ENCODE assay signal across 11 cellular contexts in the genomic region with DNA sequence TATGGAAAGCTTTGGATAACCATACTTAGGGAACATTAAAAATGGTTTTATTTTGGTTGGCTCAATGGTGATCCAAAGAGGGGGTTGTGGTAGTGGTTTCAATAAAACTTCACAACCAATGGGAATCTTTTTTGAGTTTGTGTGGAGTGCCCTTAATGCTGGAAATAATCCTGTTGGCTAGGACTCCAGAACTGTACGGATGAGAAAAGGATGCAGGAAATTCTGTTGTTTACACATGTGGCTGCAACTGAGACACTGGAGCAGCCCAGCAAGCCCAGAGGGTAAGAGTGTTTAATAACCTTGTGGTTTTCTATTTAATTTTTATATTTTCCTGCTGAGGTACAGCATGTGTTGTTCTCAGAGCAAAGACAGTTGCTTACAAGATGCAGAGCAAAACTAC. TPM values are rescaled to one million over a fixed set of nuclear protein-coding genes. Genes with fewer than 3 reads are reported as not detected.
A peak's percentile ranks its signal among the peaks of the same experiment; 100 is the strongest.
DNase-seq lines count a peak whose midpoint lies in the region; FAIRE-seq and TF ChIP-seq lines count a peak whose summit lies in the region.
"Had no signal": no experiment of that assay in that cellular context is flagged by ENCODE, and none has a peak within 500 bp of the region (broad histone marks: within the 10 kb centered on the region; RNA-seq: fewer than 3 reads in every experiment).

Gene CCDC102B (plus strand): TSS at position 180 of the 400 bp plus-strand sequence. CDS start 38,684 bp downstream, outside the sequence.

- H3K23ac ChIP-seq in H9 (ENCODE audit: insufficient read length, low read depth, low read length) = no peak within 1 kb of the TSS

- H2BK15ac ChIP-seq in H9 (ENCODE audit: low read depth, low read length) = no peak within 1 kb of the TSS

- no peak within 1 kb of the TSS for H4K8ac ChIP-seq in H9 (replicated peaks; ENCODE audit: insufficient read length, low read depth, low read length)

- H3K27ac ChIP-seq in osteoblast (ENCODE audit: low read depth, low read length) = peak within 1 kb of the TSS; percentile 79
- no peak within 1 kb of the TSS for H3K27ac ChIP-seq in H9 (ENCODE audit: insufficient read length, low read depth, low read length)
- H3K27ac ChIP-seq: neutrophil had no signal

- no peak within 1 kb of the TSS for H2BK120ac ChIP-seq in H9 (ENCODE audit: low read depth, low read length, poor library complexity, severe bottlenecking)

- H3T11ph ChIP-seq in H9 (ENCODE audit: low read length) = no peak within 1 kb of the TSS

- no peak within 1 kb of the TSS for H3K14ac ChIP-seq in H9 (ENCODE audit: insufficient read depth, low read length)

- H3K79me2 ChIP-seq in osteoblast (ENCODE audit: insufficient read depth, low read length) (no peaks in the 10 kb centered on the region), H9 (ENCODE audit: insufficient read depth, low read length) (no peaks in the 10 kb centered on the region)

- no peaks in the 10 kb centered on the region for H3K36me3 Mint-ChIP-seq in H9 (ENCODE audit: insufficient read depth in 1 of 3, low read depth in 3 of 3)

- H3K9me3 Mint-ChIP-seq in H9 = no peaks in the 10 kb centered on the region

- no peaks in the 10 kb centered on the region for H3K79me1 ChIP-seq in H9 (ENCODE audit: insufficient read depth, low read depth, low read length, poor library complexity, severe bottlenecking)

- H3K4me1 ChIP-seq in osteoblast (ENCODE audit: insufficient read depth, low read length) (peaks cover 34% of the 10 kb centered on the region), H9 (ENCODE audit: insufficient read depth, low read length) (no peaks in the 10 kb centered on the region; the same call in 1 of the 2 replicates)

- CTCF ChIA-PET in BJ (lab: Yijun Ruan, JAX) = interaction anchor here (0.6 kb wide), 1 partner anchor 16 kb away, joined by 3 read pairs; no protein-coding TSS in a partner anchor

- H3K4me3 Mint-ChIP-seq in H9 = no peak within 1 kb of the TSS

- no peak within 1 kb of the TSS for H2BK20ac ChIP-seq in H9 (ENCODE audit: low read depth, low read length, poor library complexity, severe bottlenecking)

- no peaks in the 10 kb centered on the region for H3K27me3 Mint-ChIP-seq in H9 (ENCODE audit: low read depth)

- H3K9me3 ChIP-seq in osteoblast (ENCODE audit: low read depth, low read length) (no peaks in the 10 kb centered on the region), H9 (ENCODE audit: control insufficient read depth, low read depth, low read length) (no peaks in the 10 kb centered on the region)
- H3K9me3 ChIP-seq: neutrophil had no signal

- H3K4ac ChIP-seq in H9 (ENCODE audit: low read depth, low read length) = no peak within 1 kb of the TSS

- no peak within 1 kb of the TSS for H2AK5ac ChIP-seq in H9 (ENCODE audit: insufficient read length, low read length)

- peaks cover 10 to 13% of the 10 kb centered on the region in 2 experiments for H3K4me1 Mint-ChIP-seq in H9

- H2BK5ac ChIP-seq in H9 (ENCODE audit: insufficient read length, low read length) = no peak within 1 kb of the TSS

- DNase-seq in BJ (ENCODE audit: low read depth) = peak; percentile 94
- DNase-seq in NCI-H1092 treated with DMSO at 0.1 percent for 48 hours (lab: John Stamatoyannopoulos, UW) = peak; percentile 87
- no peak for DNase-seq in osteoblast (ENCODE audit: insufficient read length, low spot score, missing footprints)
- no peak for DNase-seq in H9
- DNase-seq in stimulated activated CD4-positive, alpha-beta T cell treated with anti-CD3 and anti-CD28 coated beads, Interleukin-4, amount 100 ng/mL, for 24 hours = no peak
- no peak for DNase-seq in NCI-H524 treated with DMSO at 0.1 percent for 48 hours (lab: John Stamatoyannopoulos, UW)
- no peak for DNase-seq in DMS79 treated with DMSO at 0.1 percent for 48 hours (lab: John Stamatoyannopoulos, UW)
- DNase-seq: DND-41, KG1 had no signal

- H4K20me1 ChIP-seq in osteoblast (ENCODE audit: insufficient read depth, low read length) = no peaks in the 10 kb centered on the region
- no peaks in the 10 kb centered on the region for H4K20me1 ChIP-seq in H9 (ENCODE audit: control insufficient read depth, insufficient read depth, insufficient read length)

- H3K36me3 ChIP-seq in BJ (ENCODE audit: control insufficient read depth, insufficient read depth, low read length) = no peaks in the 10 kb centered on the region
- no peaks in the 10 kb centered on the region for H3K36me3 ChIP-seq in osteoblast (ENCODE audit: insufficient read depth, low read length)
- H3K36me3 ChIP-seq: neutrophil had no signal

- H4K91ac ChIP-seq in H9 (ENCODE audit: insufficient read length, low read depth, low read length) = no peak within 1 kb of the TSS

- TF ChIP-seq CTCF in BJ (IDR thresholded peaks at IDR 0.05; ENCODE audit: insufficient read depth, low read depth, low read length) = no peak
- TF ChIP-seq CTCF in osteoblast (IDR thresholded peaks at IDR 0.05; ENCODE audit: extremely low read depth, low read depth, low read length) = no peak
- no peak for TF ChIP-seq CTCF in H9 (conservative IDR thresholded peaks at IDR 0.05)

- POLR2A ChIA-PET in BJ (lab: Charles Lee) = no interaction called here

- no peak within 1 kb of the TSS for H3K56ac ChIP-seq in H9 (ENCODE audit: insufficient read length, low read depth, low read length)

- peak within 1 kb of the TSS; percentile 27 for H3K4me3 ChIP-seq in BJ (ENCODE audit: low read depth, low read length)
- peak within 1 kb of the TSS; percentile 45 for H3K4me3 ChIP-seq in osteoblast (ENCODE audit: insufficient read depth, low read length)

- FAIRE-seq in endometrium (lab: Jason Lieb, UNC) = peak; percentile 84

- no peak within 1 kb of the TSS for H2BK12ac ChIP-seq in H9 (ENCODE audit: insufficient read length, low read depth, low read length)

- H3K18ac ChIP-seq in H9 (ENCODE audit: insufficient read length, low read depth, low read length) = no peak within 1 kb of the TSS

- H3K4me2 ChIP-seq in osteoblast (ENCODE audit: insufficient read depth, low read length) = peak within 1 kb of the TSS; percentile 64
- no peak within 1 kb of the TSS for H3K4me2 ChIP-seq in H9 (ENCODE audit: insufficient read depth, insufficient read length, low read length)

- peak within 1 kb of the TSS in 1 of 3 experiments; percentile 25; a peak in 2 of 7 replicates for H3K27ac Mint-ChIP-seq in H9

- H4K5ac ChIP-seq in H9 (ENCODE audit: insufficient read length, low read depth, low read length) = no peak within 1 kb of the TSS

- no CpG with 5 or more reads among the region's 1 CpG for WGBS in H9 (ENCODE audit: extremely low coverage, insufficient read length, low lambda C conversion rate)

- no peaks in the 10 kb centered on the region for H3K23me2 ChIP-seq in H9 (ENCODE audit: insufficient read length, low read depth, low read length, poor library complexity, severe bottlenecking)

- H2AFZ ChIP-seq in osteoblast (ENCODE audit: low read length) (peak within 1 kb of the TSS; percentile 51), H9 (ENCODE audit: low read length) (no peak within 1 kb of the TSS)

- H3K27me3 ChIP-seq in BJ (ENCODE audit: control insufficient read depth, insufficient read depth, low read length) (no peaks in the 10 kb centered on the region), osteoblast (ENCODE audit: insufficient read depth, low read length) (no peaks in the 10 kb centered on the region), H9 (ENCODE audit: insufficient read depth, low read length) (no peaks in the 10 kb centered on the region)
- H3K27me3 ChIP-seq: neutrophil had no signal

- no peak within 1 kb of the TSS for H3K9ac ChIP-seq in H9 (ENCODE audit: extremely low read depth, insufficient read length, low read length)

RNA-seq across cellular contexts. Expression of gene CCDC102B, which starts in this region (rescaled TPM):
- 2.8 and 3.4 TPM in 2 replicates for polyA plus RNA-seq in BJ (2011; rRNA removed)
- 3.7 and 9.2 TPM in 2 replicates for polyA minus RNA-seq in BJ (2011; rRNA and poly(A)+ RNA removed)
- 8.8 and 9.4 TPM in 2 replicates for total RNA-seq in osteoblast
- total RNA-seq in H9 (2021) = 1.2 and 1.6 TPM in 2 replicates

Comparison
In these comparisons a context has a peak if more than half of its experiments do, and no peak if none do; other contexts are left out.
1. DNase-seq: peak in BJ (single experiment) and NCI-H1092 treated with DMSO at 0.1 percent for 48 hours (single experiment); none in osteoblast (single experiment), H9 (single experiment), stimulated activated CD4-positive, alpha-beta T cell treated with anti-CD3 and anti-CD28 coated beads, Interleukin-4, amount 100 ng/mL, for 24 hours (single experiment), NCI-H524 treated with DMSO at 0.1 percent for 48 hours (single experiment) and DMS79 treated with DMSO at 0.1 percent for 48 hours (single experiment).